In genomic region chr20:53981752-53982437, GRCh38 we compare ENCODE assay signal across 22 cellular contexts.
DNase-seq lines count a peak whose midpoint lies in the region; ATAC-seq and TF ChIP-seq lines count a peak whose summit lies in the region.
"Had no signal": no experiment of that assay in that cellular context is flagged by ENCODE, and none has a peak within 500 bp of the region (broad histone marks: within the 10 kb centered on the region; RNA-seq: fewer than 3 reads in every experiment).

No MANE protein-coding gene starts in this region.

- no peak for TF ChIP-seq CTCF in foreskin keratinocyte (conservative IDR thresholded peaks at IDR 0.05)

- H3K27me3 Mint-ChIP-seq in stimulated activated naive CD8-positive, alpha-beta T cell treated with anti-CD3 and anti-CD28 coated beads, Interleukin-15, amount 100 ng/mL, for 72 hours = peaks cover 20% of the 10 kb centered on the region

- no peak overlapping the region for H3K4me3 Mint-ChIP-seq in stimulated activated naive CD8-positive, alpha-beta T cell treated with anti-CD3 and anti-CD28 coated beads, Interleukin-15, amount 100 ng/mL, for 72 hours
- H3K4me3 Mint-ChIP-seq: GM23338 had no signal

- peak; percentile 26 for DNase-seq in NK-92 treated with Interleukin-12 subunit alpha and Interleukin-12 subunit beta, amount 100 ng/mL, for 24 hours (lab: John Stamatoyannopoulos, UW)
- DNase-seq in NK-92 (lab: John Stamatoyannopoulos, UW; ENCODE audit: unreplicated experiment) (no peak), foreskin keratinocyte (peak in 1 of 2 donors; percentile 14), HT-29 (ENCODE audit: low spot score) (no peak)
- peak in 2 of 3 donors; percentile 2 to 12 for DNase-seq in stimulated activated CD4-positive, alpha-beta T cell treated with anti-CD3 and anti-CD28 coated beads, Interleukin-12 subunit alpha, Interleukin-12 subunit beta, amount 100 ng/mL, for 48 hours (ENCODE audit: low read depth in 2 of 3, low spot score in 1 of 3)
- DNase-seq in stimulated activated CD4-positive, alpha-beta T cell treated with anti-CD3 and anti-CD28 coated beads, Interleukin-4, amount 100 ng/mL, for 1 hour = no peak
- DNase-seq in stimulated activated naive CD8-positive, alpha-beta T cell treated with anti-CD3 and anti-CD28 coated beads, Interleukin-15, amount 100 ng/mL, for 72 hours = peak; percentile 21 to 48
- DNase-seq: activated CD4-positive, alpha-beta T cell treated with anti-CD3 and anti-CD28 coated beads, Interleukin-2, amount 50 U/mL, for 4 hours; activated effector memory CD4-positive, alpha-beta T cell treated with Interleukin-2 at 50 U/mL for 16 hours; Caco-2; effector CD4-positive, alpha-beta T cell; heart left ventricle; Karpas-422; left ventricle myocardium superior; mucosa of descending colon; NCI-H1092; NCI-H2029 treated with DMSO at 0.1 percent for 48 hours; NCI-H446 had no signal

- peaks cover 19% of the 10 kb centered on the region for H3K27me3 ChIP-seq in foreskin keratinocyte
- H3K27me3 ChIP-seq: ascending aorta had no signal

- ATAC-seq in foreskin keratinocyte = peak; percentile 48
- peak; percentile 98 for ATAC-seq in stimulated activated naive CD8-positive, alpha-beta T cell treated with anti-CD3 and anti-CD28 coated beads, Interleukin-15, amount 100 ng/mL, for 72 hours
- no peak for ATAC-seq in HG03469 (IDR thresholded peaks at IDR 0.05; ENCODE audit: unreplicated experiment)
- ATAC-seq: GM23338, heart left ventricle, left ventricle myocardium superior, mucosa of descending colon had no signal

- H3K4me1 Mint-ChIP-seq in stimulated activated naive CD8-positive, alpha-beta T cell treated with anti-CD3 and anti-CD28 coated beads, Interleukin-15, amount 100 ng/mL, for 72 hours = peaks cover 29% of the 10 kb centered on the region
- H3K4me1 Mint-ChIP-seq: GM23338 had no signal

- no peaks in the 10 kb centered on the region for H3K4me1 ChIP-seq in foreskin keratinocyte
- H3K4me1 ChIP-seq: ascending aorta, Caco-2, heart left ventricle had no signal

- H3K9me3 Mint-ChIP-seq in stimulated activated naive CD8-positive, alpha-beta T cell treated with anti-CD3 and anti-CD28 coated beads, Interleukin-15, amount 100 ng/mL, for 72 hours = peaks cover 2 to 3% of the 10 kb centered on the region in 2 donors

- no peak overlapping the region for H3K27ac ChIP-seq in foreskin keratinocyte
- H3K27ac ChIP-seq: 22Rv1, ascending aorta, heart left ventricle had no signal

- H3K27ac Mint-ChIP-seq in stimulated activated naive CD8-positive, alpha-beta T cell treated with anti-CD3 and anti-CD28 coated beads, Interleukin-15, amount 100 ng/mL, for 72 hours = no peak overlapping the region
- H3K27ac Mint-ChIP-seq: GM23338 had no signal

Comparison
In these comparisons a context has a peak if more than half of its experiments do, and no peak if none do; other contexts are left out.
1. DNase-seq: peak in NK-92 treated with Interleukin-12 subunit alpha and Interleukin-12 subunit beta, amount 100 ng/mL, for 24 hours (single experiment), stimulated activated CD4-positive, alpha-beta T cell treated with anti-CD3 and anti-CD28 coated beads, Interleukin-12 subunit alpha, Interleukin-12 subunit beta, amount 100 ng/mL, for 48 hours (2 of 3) and stimulated activated naive CD8-positive, alpha-beta T cell treated with anti-CD3 and anti-CD28 coated beads, Interleukin-15, amount 100 ng/mL, for 72 hours (2 of 2); none in NK-92 (single experiment), stimulated activated CD4-positive, alpha-beta T cell treated with anti-CD3 and anti-CD28 coated beads, Interleukin-4, amount 100 ng/mL, for 1 hour (single experiment) and HT-29 (single experiment).